Comparison of ENCODE assay signal across 17 cellular contexts in genomic region chr3:123324880-123325765, GRCh38.
DNase-seq lines count a peak whose midpoint lies in the region; ATAC-seq and TF ChIP-seq lines count a peak whose summit lies in the region.
"Had no signal": no experiment of that assay in that cellular context is flagged by ENCODE, and none has a peak within 500 bp of the region (broad histone marks: within the 10 kb centered on the region; RNA-seq: fewer than 3 reads in every experiment).

No MANE protein-coding gene starts in this region.

- intact Hi-C loops in left ventricle myocardium superior (cut with micrococcal nuclease) (no loop called here), sciatic nerve (cut with DNase I) (loop anchor here (10.0 kb wide), 1 partner anchor 170 kb away; no protein-coding TSS in a partner anchor)

- H3K4me1 ChIP-seq in stomach smooth muscle (ENCODE audit: control insufficient read depth, insufficient read depth, low read length) = peaks cover 44% of the 10 kb centered on the region

- no peak overlapping the region for H3K9ac ChIP-seq in stomach smooth muscle (ENCODE audit: low read length in 2 of 2)

- peak; percentile 36 for DNase-seq in NCI-H2171 (lab: John Stamatoyannopoulos, UW)
- DNase-seq in chondrocyte (ENCODE audit: low spot score) = peak; percentile 73
- peak; percentile 65 for DNase-seq in left ventricle myocardium superior
- no peak for DNase-seq in NCI-H1930 (lab: John Stamatoyannopoulos, UW)
- DNase-seq in dedifferentiated amniotic fluid mesenchymal stem cell (ENCODE audit: extremely low spot score) = no peak
- no peak for DNase-seq in sciatic nerve (ENCODE audit: low spot score)
- DNase-seq: DMS153, H9, IMR-90, Kasumi-1, NCI-H1417, NCI-H2081 treated with DMSO at 0.1 percent for 48 hours, NCI-H345, NCI-H82, SIG-M5 had no signal

- H3K27ac ChIP-seq in stomach smooth muscle (ENCODE audit: low read length) = peak overlapping the region; percentile 66
- H3K27ac ChIP-seq: Peyer's patch had no signal

- no peak for TF ChIP-seq CTCF in chondrocyte (IDR thresholded peaks at IDR 0.05)

- H3K4me3 ChIP-seq in stomach smooth muscle (ENCODE audit: low read length in 2 of 2) = no peak overlapping the region
- H3K4me3 ChIP-seq: Peyer's patch had no signal

- peaks cover 29 to 52% of the 10 kb centered on the region in 2 donors for H3K36me3 ChIP-seq in stomach smooth muscle (ENCODE audit: control insufficient read depth in 2 of 2, insufficient read depth in 2 of 2, low read length in 2 of 2)
- H3K36me3 ChIP-seq: Peyer's patch had no signal

- H3K27me3 ChIP-seq in stomach smooth muscle (ENCODE audit: control insufficient read depth in 1 of 2, insufficient read depth in 2 of 2, low read length in 2 of 2) = no peaks in the 10 kb centered on the region
- H3K27me3 ChIP-seq: Peyer's patch had no signal

- H3K9me3 ChIP-seq in stomach smooth muscle (ENCODE audit: control insufficient read depth in 2 of 2, low read length in 2 of 2) = no peaks in the 10 kb centered on the region
- H3K9me3 ChIP-seq: Peyer's patch had no signal

- no peak overlapping the region for H3K4me3 Mint-ChIP-seq in chondrocyte (ENCODE audit: unreplicated experiment)
- H3K4me3 Mint-ChIP-seq: H9 had no signal

- no peak overlapping the region for H3K27ac Mint-ChIP-seq in chondrocyte (ENCODE audit: unreplicated experiment)

- H3K4me1 Mint-ChIP-seq in chondrocyte (ENCODE audit: low read depth) = peaks cover 7% of the 10 kb centered on the region

- ATAC-seq in left ventricle myocardium superior (peak; percentile 45), sciatic nerve (no peak)

- H3K9me3 Mint-ChIP-seq in chondrocyte (ENCODE audit: low read depth) = no peaks in the 10 kb centered on the region
- H3K9me3 Mint-ChIP-seq: H9 had no signal

- peaks cover 36% of the 10 kb centered on the region for H3K27me3 Mint-ChIP-seq in chondrocyte (ENCODE audit: low read depth)

- H3K36me3 Mint-ChIP-seq in chondrocyte (ENCODE audit: low read depth) = peaks cover 6% of the 10 kb centered on the region

Comparison
In these comparisons a context has a peak if more than half of its experiments do, and no peak if none do; other contexts are left out.
1. DNase-seq: peak in NCI-H2171 (single experiment), chondrocyte (single experiment) and left ventricle myocardium superior (single experiment); none in NCI-H1930 (0 of 2), dedifferentiated amniotic fluid mesenchymal stem cell (single experiment) and sciatic nerve (single experiment).